ENCODE assay signal across 23 cellular contexts in genomic region chr1:224076407-224076806, GRCh38. TPM values are rescaled to one million over a fixed set of nuclear protein-coding genes. Genes with fewer than 3 reads are reported as not detected.
DNase-seq lines count a peak whose midpoint lies in the region; ATAC-seq, FAIRE-seq and TF ChIP-seq lines count a peak whose summit lies in the region.
"Had no signal": no experiment of that assay in that cellular context is flagged by ENCODE, and none has a peak within 500 bp of the region (broad histone marks: within the 10 kb centered on the region; RNA-seq: fewer than 3 reads in every experiment).

No MANE protein-coding gene starts in this region.

- no peak overlapping the region for H3K4me3 Mint-ChIP-seq in activated T-helper 17 cell treated with anti-CD3 and anti-CD28 coated beads, Interleukin-2, amount 50 U/mL, for 72 hours
- H3K4me3 Mint-ChIP-seq: CD14-positive monocyte; CD4-positive, alpha-beta memory T cell; CD4-positive, CD25-positive, alpha-beta regulatory T cell; CD8-positive, alpha-beta memory T cell had no signal

- no peaks in the 10 kb centered on the region for H3K9me3 Mint-ChIP-seq in activated T-helper 17 cell treated with anti-CD3 and anti-CD28 coated beads, Interleukin-2, amount 50 U/mL, for 72 hours

- DNase-seq in D721Med (ENCODE audit: insufficient read length, low spot score) (no peak), SIG-M5 treated with dmso at 0.1 percent for 504 hours (lab: John Stamatoyannopoulos, UW; ENCODE audit: unreplicated experiment) (no peak), DMS79 treated with DMSO at 0.1 percent for 48 hours (lab: John Stamatoyannopoulos, UW) (no peak)
- DNase-seq in activated CD4-positive, alpha-beta T cell treated with anti-CD3 and anti-CD28 coated beads, Interleukin-2, amount 50 U/mL, for 48 hours: no peak
- DNase-seq: 8988T; ACHN; BE2C; C1 segment of cervical spinal cord; CD4-positive, alpha-beta memory T cell; CD4-positive, CD25-positive, alpha-beta regulatory T cell; CD8-positive, alpha-beta memory T cell; COR-L47; DMS 273 treated with DMSO at 0.1 percent for 48 hours; DMS153; DMS53; DMS79; GDM1 had no signal

- no peaks in the 10 kb centered on the region for H3K36me3 Mint-ChIP-seq in activated T-helper 17 cell treated with anti-CD3 and anti-CD28 coated beads, Interleukin-2, amount 50 U/mL, for 72 hours (ENCODE audit: low read depth)
- H3K36me3 Mint-ChIP-seq: CD14-positive monocyte; CD4-positive, alpha-beta memory T cell; CD4-positive, CD25-positive, alpha-beta regulatory T cell had no signal

- no peak overlapping the region for H3K27ac Mint-ChIP-seq in activated T-helper 17 cell treated with anti-CD3 and anti-CD28 coated beads, Interleukin-2, amount 50 U/mL, for 72 hours
- H3K27ac Mint-ChIP-seq: CD14-positive monocyte; CD4-positive, alpha-beta memory T cell; CD4-positive, CD25-positive, alpha-beta regulatory T cell; CD8-positive, alpha-beta memory T cell had no signal

- H3K27me3 Mint-ChIP-seq in activated T-helper 17 cell treated with anti-CD3 and anti-CD28 coated beads, Interleukin-2, amount 50 U/mL, for 72 hours: peaks cover 8% of the 10 kb centered on the region

- no peaks in the 10 kb centered on the region for H3K4me1 Mint-ChIP-seq in activated T-helper 17 cell treated with anti-CD3 and anti-CD28 coated beads, Interleukin-2, amount 50 U/mL, for 72 hours
- H3K4me1 Mint-ChIP-seq: CD14-positive monocyte; CD4-positive, alpha-beta memory T cell; CD4-positive, CD25-positive, alpha-beta regulatory T cell had no signal

- peak; percentile 46 for ATAC-seq in activated T-helper 17 cell treated with anti-CD3 and anti-CD28 coated beads, Interleukin-2, amount 50 U/mL, for 72 hours (replicated peaks)
- ATAC-seq: GM12878 had no signal

- TF ChIP-seq CTCF in D721Med (IDR thresholded peaks at IDR 0.05; ENCODE audit: insufficient read depth, missing control alignments): no peak

- peak; percentile 32 for FAIRE-seq in D721Med (lab: Jason Lieb, UNC)
- FAIRE-seq: A204.1, GM12878, GM12892, GM18507 had no signal

RNA-seq across cellular contexts. Expression of gene FBXO28, which starts 37.5 kb away (rescaled TPM):
- 10 to 100 TPM; 26.2 to 29.5 TPM for total RNA-seq in activated T-helper 17 cell treated with anti-CD3 and anti-CD28 coated beads, Interleukin-2, amount 50 U/mL, for 72 hours
